ENCODE assay signal across 30 cellular contexts in the genomic region with DNA sequence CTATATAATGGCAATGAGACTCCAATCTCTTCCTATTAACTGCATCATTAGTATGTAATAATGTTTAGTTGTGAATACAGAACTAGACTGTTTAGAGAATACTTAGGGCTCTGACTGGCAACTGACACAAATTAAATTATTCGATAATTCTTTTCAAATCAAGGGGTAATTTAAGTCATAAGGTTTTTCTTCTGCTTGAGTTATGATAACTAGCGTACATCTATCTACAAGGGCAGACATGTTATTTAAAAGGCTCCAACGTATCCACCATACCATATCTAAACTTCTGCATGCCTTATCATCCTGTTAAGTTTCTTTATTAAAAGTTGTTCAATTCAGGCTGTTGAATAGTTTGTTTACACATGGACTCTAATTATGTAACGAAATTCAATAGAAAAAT. TPM values are rescaled to one million over a fixed set of nuclear protein-coding genes. Genes with fewer than 3 reads are reported as not detected.
"Had no signal": no experiment of that assay in that cellular context is flagged by ENCODE, and none has a peak within 500 bp of the region (broad histone marks: within the 10 kb centered on the region; RNA-seq: fewer than 3 reads in every experiment).

No MANE protein-coding gene starts in this region.

- H3K36me3 ChIP-seq: brain microvascular endothelial cell, lower lobe of right lung, ovary, prostate gland, stomach, thyroid gland, upper lobe of left lung, vagina had no signal

- H3K27ac ChIP-seq: brain microvascular endothelial cell, lower lobe of right lung, ovary, prostate gland, stomach, thyroid gland, upper lobe of left lung, vagina, VCaP had no signal

- H3K36me3 Mint-ChIP-seq: activated CD4-positive, alpha-beta memory T cell treated with anti-CD3 and anti-CD28 coated beads for 36 hours; activated naive CD4-positive, alpha-beta T cell treated with anti-CD3 and anti-CD28 coated beads, Interleukin-2, amount 10 ng/mL, durations not matched to agents 7 days and 5 days; stimulated activated naive B cell treated with anti-CD40 and anti-IgM and Interleukin-4, amounts not matched to agents 10 μg/mL and 1 μg/mL and 100 μg/mL, for 72 hours; T-cell had no signal

- H3K4me3 Mint-ChIP-seq: activated CD4-positive, alpha-beta memory T cell treated with anti-CD3 and anti-CD28 coated beads for 36 hours; activated naive CD4-positive, alpha-beta T cell treated with anti-CD3 and anti-CD28 coated beads, Interleukin-2, amount 10 ng/mL, durations not matched to agents 7 days and 5 days; activated T-helper 1 cell treated with anti-CD3 and anti-CD28 coated beads, Interleukin-12 subunit alpha, Interleukin-12 subunit beta, Interleukin-2, Interleukin-4 antibody, amounts not matched to agents 30 ng/mL and 10 ng/mL and 1 ng/mL, durations not matched to agents 14 hours and 24 hours and 36 hours; effector memory CD8-positive, alpha-beta T cell; nephron progenitor cell; stimulated activated naive B cell treated with anti-CD40 and anti-IgM and Interleukin-4, amounts not matched to agents 10 μg/mL and 1 μg/mL and 100 μg/mL, for 72 hours; T-cell had no signal

- H3K27me3 ChIP-seq: brain microvascular endothelial cell, ovary, sigmoid colon, stomach, thyroid gland, upper lobe of left lung, vagina had no signal

- H3K4me3 ChIP-seq: lower lobe of right lung, ovary, prostate gland, sigmoid colon, smooth muscle cell, stomach, thyroid gland, upper lobe of left lung, vagina had no signal

- H3K27ac Mint-ChIP-seq: activated CD4-positive, alpha-beta memory T cell treated with anti-CD3 and anti-CD28 coated beads for 36 hours; activated naive CD4-positive, alpha-beta T cell treated with anti-CD3 and anti-CD28 coated beads, Interleukin-2, amount 10 ng/mL, durations not matched to agents 7 days and 5 days; activated T-helper 1 cell treated with anti-CD3 and anti-CD28 coated beads, Interleukin-12 subunit alpha, Interleukin-12 subunit beta, Interleukin-2, Interleukin-4 antibody, amounts not matched to agents 30 ng/mL and 10 ng/mL and 1 ng/mL, durations not matched to agents 14 hours and 24 hours and 36 hours; effector memory CD8-positive, alpha-beta T cell; nephron progenitor cell; stimulated activated naive B cell treated with anti-CD40 and anti-IgM and Interleukin-4, amounts not matched to agents 10 μg/mL and 1 μg/mL and 100 μg/mL, for 72 hours; T-cell had no signal

- H3K4me1 ChIP-seq: lower lobe of right lung, prostate gland, thyroid gland, upper lobe of left lung had no signal

- DNase-seq: activated CD4-positive, alpha-beta memory T cell treated with anti-CD3 and anti-CD28 coated beads for 36 hours; activated CD4-positive, alpha-beta T cell treated with anti-CD3 and anti-CD28 coated beads for 48 hours; activated CD8-positive, alpha-beta memory T cell treated with anti-CD3 and anti-CD28 coated beads, Interleukin-2, amount 50 U/mL, for 4 hours; activated effector memory CD4-positive, alpha-beta T cell treated with anti-CD3 and anti-CD28 coated beads, Interleukin-2, amount 50 U/mL, for 16 hours; activated naive CD4-positive, alpha-beta T cell treated with anti-CD3 and anti-CD28 coated beads, Interleukin-2, amount 10 ng/mL, durations not matched to agents 7 days and 5 days; activated T-cell treated with anti-CD3 and anti-CD28 coated beads, Interleukin-2, amount 50 U/mL, for 1 hour; amniotic stem cell; brain microvascular endothelial cell; caudate nucleus; cortex of kidney; effector memory CD8-positive, alpha-beta T cell; head of caudate nucleus; lower lobe of right lung; nephron progenitor cell; ovary; sigmoid colon; stimulated activated CD4-positive, alpha-beta T cell treated with anti-CD3 and anti-CD28 coated beads, Interleukin-1b, Interleukin-23, amount 100 ng/mL, for 48 hours; stimulated activated naive B cell treated with anti-CD40 and anti-IgM and Interleukin-4, amounts not matched to agents 10 μg/mL and 1 μg/mL and 100 μg/mL, for 72 hours; stomach; T-cell; thyroid gland; upper lobe of left lung had no signal

- H3K27me3 Mint-ChIP-seq: activated CD4-positive, alpha-beta memory T cell treated with anti-CD3 and anti-CD28 coated beads for 36 hours; activated naive CD4-positive, alpha-beta T cell treated with anti-CD3 and anti-CD28 coated beads, Interleukin-2, amount 10 ng/mL, durations not matched to agents 7 days and 5 days; effector memory CD8-positive, alpha-beta T cell; stimulated activated naive B cell treated with anti-CD40 and anti-IgM and Interleukin-4, amounts not matched to agents 10 μg/mL and 1 μg/mL and 100 μg/mL, for 72 hours; T-cell had no signal

- H3K4me1 Mint-ChIP-seq: activated naive CD4-positive, alpha-beta T cell treated with anti-CD3 and anti-CD28 coated beads, Interleukin-2, amount 10 ng/mL, durations not matched to agents 7 days and 5 days; stimulated activated naive B cell treated with anti-CD40 and anti-IgM and Interleukin-4, amounts not matched to agents 10 μg/mL and 1 μg/mL and 100 μg/mL, for 72 hours; T-cell had no signal

- H3K9me3 Mint-ChIP-seq: activated CD4-positive, alpha-beta memory T cell treated with anti-CD3 and anti-CD28 coated beads for 36 hours; activated naive CD4-positive, alpha-beta T cell treated with anti-CD3 and anti-CD28 coated beads, Interleukin-2, amount 10 ng/mL, durations not matched to agents 7 days and 5 days; activated T-helper 1 cell treated with anti-CD3 and anti-CD28 coated beads, Interleukin-12 subunit alpha, Interleukin-12 subunit beta, Interleukin-2, Interleukin-4 antibody, amounts not matched to agents 30 ng/mL and 10 ng/mL and 1 ng/mL, durations not matched to agents 14 hours and 24 hours and 36 hours; nephron progenitor cell; stimulated activated naive B cell treated with anti-CD40 and anti-IgM and Interleukin-4, amounts not matched to agents 10 μg/mL and 1 μg/mL and 100 μg/mL, for 72 hours had no signal

- H3K9me3 ChIP-seq: lower lobe of right lung, ovary, prostate gland, sigmoid colon, stomach, thyroid gland, upper lobe of left lung, vagina had no signal

- ATAC-seq: activated CD4-positive, CD25-positive, alpha-beta regulatory T cell treated with anti-CD3 and anti-CD28 coated beads, Interleukin-2, amount 50 U/mL, for 24 hours; effector memory CD8-positive, alpha-beta T cell; left lobe of liver; lower lobe of right lung; stimulated activated naive B cell treated with anti-CD40 and anti-IgM and Interleukin-4, amounts not matched to agents 10 μg/mL and 1 μg/mL and 100 μg/mL, for 72 hours; T-cell had no signal

RNA-seq across cellular contexts. Expression of gene SEMA3C, which starts 11.2 kb away (rescaled TPM):
- total RNA-seq: activated CD4-positive, alpha-beta memory T cell treated with anti-CD3 and anti-CD28 coated beads for 36 hours; activated CD8-positive, alpha-beta memory T cell treated with anti-CD3 and anti-CD28 coated beads for 36 hours; activated T-helper 1 cell treated with anti-CD3 and anti-CD28 coated beads, Interleukin-12 subunit alpha, Interleukin-12 subunit beta, Interleukin-2, Interleukin-4 antibody, amounts not matched to agents 30 ng/mL and 10 ng/mL and 1 ng/mL, durations not matched to agents 14 hours and 24 hours and 36 hours had no signal
